3 cellular contexts compared by ENCODE assay signal in genomic region chr1:209742409-209743144, GRCh38.
TF ChIP-seq lines count a peak whose summit lies in the region.

No MANE protein-coding gene starts in this region.

TF ChIP-seq in liver, 16 proteins besides CTCF, POLR2A, EP300 and RAD21:
- TF ChIP-seq GABPA (IDR thresholded peaks at IDR 0.05 in 1 of 2, conservative IDR thresholded peaks at IDR 0.05 in 1 of 2) (no peak), HNF4G (IDR thresholded peaks at IDR 0.05) (no peak), FOXA2 (IDR thresholded peaks at IDR 0.05) (no peak), ZBTB33 (IDR thresholded peaks at IDR 0.05) (no peak), TAF1 (conservative IDR thresholded peaks at IDR 0.05) (no peak), HNF4A (conservative IDR thresholded peaks at IDR 0.05) (no peak), JUND (IDR thresholded peaks at IDR 0.05) (no peak), FOXA1 (IDR thresholded peaks at IDR 0.05) (no peak), RXRA (IDR thresholded peaks at IDR 0.05) (no peak), NR2F2 (IDR thresholded peaks at IDR 0.05) (no peak), YY1 (IDR thresholded peaks at IDR 0.05) (no peak), SP1 (IDR thresholded peaks at IDR 0.05) (no peak), MAX (IDR thresholded peaks at IDR 0.05) (no peak), EGR1 (IDR thresholded peaks at IDR 0.05; ENCODE audit: low read depth in 2 of 2) (no peak)
- TF ChIP-seq, protein P1, sequence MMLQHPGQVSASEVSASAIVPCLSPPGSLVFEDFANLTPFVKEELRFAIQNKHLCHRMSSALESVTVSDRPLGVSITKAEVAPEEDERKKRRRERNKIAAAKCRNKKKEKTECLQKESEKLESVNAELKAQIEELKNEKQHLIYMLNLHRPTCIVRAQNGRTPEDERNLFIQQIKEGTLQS (IDR thresholded peaks at IDR 0.05), result no peak
- TF ChIP-seq, protein P2, sequence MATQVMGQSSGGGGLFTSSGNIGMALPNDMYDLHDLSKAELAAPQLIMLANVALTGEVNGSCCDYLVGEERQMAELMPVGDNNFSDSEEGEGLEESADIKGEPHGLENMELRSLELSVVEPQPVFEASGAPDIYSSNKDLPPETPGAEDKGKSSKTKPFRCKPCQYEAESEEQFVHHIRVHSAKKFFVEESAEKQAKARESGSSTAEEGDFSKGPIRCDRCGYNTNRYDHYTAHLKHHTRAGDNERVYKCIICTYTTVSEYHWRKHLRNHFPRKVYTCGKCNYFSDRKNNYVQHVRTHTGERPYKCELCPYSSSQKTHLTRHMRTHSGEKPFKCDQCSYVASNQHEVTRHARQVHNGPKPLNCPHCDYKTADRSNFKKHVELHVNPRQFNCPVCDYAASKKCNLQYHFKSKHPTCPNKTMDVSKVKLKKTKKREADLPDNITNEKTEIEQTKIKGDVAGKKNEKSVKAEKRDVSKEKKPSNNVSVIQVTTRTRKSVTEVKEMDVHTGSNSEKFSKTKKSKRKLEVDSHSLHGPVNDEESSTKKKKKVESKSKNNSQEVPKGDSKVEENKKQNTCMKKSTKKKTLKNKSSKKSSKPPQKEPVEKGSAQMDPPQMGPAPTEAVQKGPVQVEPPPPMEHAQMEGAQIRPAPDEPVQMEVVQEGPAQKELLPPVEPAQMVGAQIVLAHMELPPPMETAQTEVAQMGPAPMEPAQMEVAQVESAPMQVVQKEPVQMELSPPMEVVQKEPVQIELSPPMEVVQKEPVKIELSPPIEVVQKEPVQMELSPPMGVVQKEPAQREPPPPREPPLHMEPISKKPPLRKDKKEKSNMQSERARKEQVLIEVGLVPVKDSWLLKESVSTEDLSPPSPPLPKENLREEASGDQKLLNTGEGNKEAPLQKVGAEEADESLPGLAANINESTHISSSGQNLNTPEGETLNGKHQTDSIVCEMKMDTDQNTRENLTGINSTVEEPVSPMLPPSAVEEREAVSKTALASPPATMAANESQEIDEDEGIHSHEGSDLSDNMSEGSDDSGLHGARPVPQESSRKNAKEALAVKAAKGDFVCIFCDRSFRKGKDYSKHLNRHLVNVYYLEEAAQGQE (IDR thresholded peaks at IDR 0.05), result no peak
TF ChIP-seq in liver: peak in this region for 0.

TF ChIP-seq in HepG2, 621 proteins besides CTCF, POLR2A, EP300 and RAD21:
- TF ChIP-seq YY1 (IDR thresholded peaks at IDR 0.05; ENCODE audit: insufficient read depth, insufficient replicate concordance, low read depth, low read length) (no peak), ZNF614 (CRISPR knock-in tag; IDR thresholded peaks at IDR 0.05; ENCODE audit: borderline replicate concordance) (no peak), KAT2B (IDR thresholded peaks at IDR 0.05; ENCODE audit: borderline replicate concordance, low read depth, low read length) (no peak), KDM6A (CRISPR knock-in tag; IDR thresholded peaks at IDR 0.05; ENCODE audit: low read depth) (no peak), ZNF615 (CRISPR knock-in tag; IDR thresholded peaks at IDR 0.05; ENCODE audit: borderline replicate concordance) (no peak), ZC3H13 (CRISPR knock-in tag; IDR thresholded peaks at IDR 0.05) (no peak)
- TF ChIP-seq, protein P3, sequence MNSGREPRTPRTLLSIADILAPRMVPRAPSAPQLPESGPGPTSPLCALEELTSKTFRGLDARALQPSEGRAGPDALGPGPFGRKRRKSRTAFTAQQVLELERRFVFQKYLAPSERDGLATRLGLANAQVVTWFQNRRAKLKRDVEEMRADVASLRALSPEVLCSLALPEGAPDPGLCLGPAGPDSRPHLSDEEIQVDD (CRISPR knock-in tag; IDR thresholded peaks at IDR 0.05; ENCODE audit: borderline replicate concordance), result no peak
TF ChIP-seq in HepG2: peak in this region for 0.

TF ChIP-seq in HEK293T, 16 proteins besides CTCF, POLR2A, EP300 and RAD21:
- no peak for TF ChIP-seq NFRKB (IDR thresholded peaks at IDR 0.05)
- no peak for TF ChIP-seq L3MBTL2 (conservative IDR thresholded peaks at IDR 0.05)
- no peak for TF ChIP-seq LEF1 (IDR thresholded peaks at IDR 0.05; ENCODE audit: borderline replicate concordance)
- TF ChIP-seq TARDBP (IDR thresholded peaks at IDR 0.05), result no peak
- TF ChIP-seq BHLHE40 (IDR thresholded peaks at IDR 0.05; ENCODE audit: borderline replicate concordance), result no peak
- TF ChIP-seq CTBP1 (IDR thresholded peaks at IDR 0.05; ENCODE audit: borderline replicate concordance), result no peak
- no peak for TF ChIP-seq SP1 (IDR thresholded peaks at IDR 0.05)
- no peak for TF ChIP-seq HDGF (IDR thresholded peaks at IDR 0.05; ENCODE audit: borderline replicate concordance)
- TF ChIP-seq, protein P4, sequence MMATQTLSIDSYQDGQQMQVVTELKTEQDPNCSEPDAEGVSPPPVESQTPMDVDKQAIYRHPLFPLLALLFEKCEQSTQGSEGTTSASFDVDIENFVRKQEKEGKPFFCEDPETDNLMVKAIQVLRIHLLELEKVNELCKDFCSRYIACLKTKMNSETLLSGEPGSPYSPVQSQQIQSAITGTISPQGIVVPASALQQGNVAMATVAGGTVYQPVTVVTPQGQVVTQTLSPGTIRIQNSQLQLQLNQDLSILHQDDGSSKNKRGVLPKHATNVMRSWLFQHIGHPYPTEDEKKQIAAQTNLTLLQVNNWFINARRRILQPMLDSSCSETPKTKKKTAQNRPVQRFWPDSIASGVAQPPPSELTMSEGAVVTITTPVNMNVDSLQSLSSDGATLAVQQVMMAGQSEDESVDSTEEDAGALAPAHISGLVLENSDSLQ (IDR thresholded peaks at IDR 0.05), result no peak
